ENCODE assay signal across 8 cellular contexts in genomic region chr7:7639421-7639820, GRCh38. TPM values are rescaled to one million over a fixed set of nuclear protein-coding genes. Genes with fewer than 3 reads are reported as not detected.
DNase-seq lines count a peak whose midpoint lies in the region; ATAC-seq, FAIRE-seq and TF ChIP-seq lines count a peak whose summit lies in the region.

No MANE protein-coding gene starts in this region.

- no peaks in the 10 kb centered on the region for H3K27me3 ChIP-seq in body of pancreas

- H3K36me3 ChIP-seq in body of pancreas (replicated peaks in 1 of 2; ENCODE audit: insufficient read depth in 1 of 2, low read depth in 2 of 2) (no peaks in the 10 kb centered on the region), mesodermal cell (ENCODE audit: control insufficient read depth, insufficient read depth, low read length) (peaks cover 3% of the 10 kb centered on the region)

- peak overlapping the region; percentile 81 for H3K27ac Mint-ChIP-seq in HFFc6

- H3K4me3 ChIP-seq in A549 (peak overlapping the region; percentile 89), body of pancreas (no peak overlapping the region), mesodermal cell (ENCODE audit: extremely low read depth, insufficient read depth, low read length, poor library complexity, severe bottlenecking) (peak overlapping the region; percentile 86)

- no peak for ATAC-seq in A549
- ATAC-seq in body of pancreas, result no peak
- no peak for ATAC-seq in GM21360 (IDR thresholded peaks at IDR 0.05; ENCODE audit: unreplicated experiment)

- H3K27ac ChIP-seq in A549 (peak overlapping the region; percentile 80 to 87), body of pancreas (peak overlapping the region in 3 of 4 donors; percentile 75 to 95 (median 93)), mesodermal cell (ENCODE audit: low read depth, low read length, severe bottlenecking) (no peak overlapping the region), substantia nigra (ENCODE audit: low read depth, low read length, poor library complexity, severe bottlenecking) (no peak overlapping the region)

- no peak for TF ChIP-seq EP300 in A549 (IDR thresholded peaks at IDR 0.05)

- in situ Hi-C loops in GM13977 (cut with MboI; ENCODE audit: low pct_unique_long_range_greater_than_20kb, low sequenced_read_pairs, unreplicated experiment), result no loop called here

- TF ChIP-seq CTCF in A549 (IDR thresholded peaks at IDR 0.05) (no peak), HFFc6 (IDR thresholded peaks at IDR 0.05) (no peak), body of pancreas (IDR thresholded peaks at IDR 0.05) (no peak), GM13977 (IDR thresholded peaks at IDR 0.05; ENCODE audit: extremely low read depth, insufficient read depth, missing control alignments) (no peak)

- no peaks in the 10 kb centered on the region for H3K27me3 Mint-ChIP-seq in HFFc6 (ENCODE audit: insufficient read depth)

- intact Hi-C loops in body of pancreas (cut with DNase I), result no loop called here

- no peak for FAIRE-seq in A549 (lab: Jason Lieb, UNC)

- no peak for TF ChIP-seq POLR2A in A549 (IDR thresholded peaks at IDR 0.05; ENCODE audit: low read length)
- no peak for TF ChIP-seq POLR2A in body of pancreas (IDR thresholded peaks at IDR 0.05)

- H3K4me2 ChIP-seq in A549, result peak overlapping the region; percentile 86

- DNase-seq in A549 (ENCODE audit: low read depth in 1 of 2, low spot score in 1 of 2) (peak in 1 of 2 experiments; percentile 2), HFFc6 (no peak), body of pancreas (no peak), substantia nigra (lab: John Stamatoyannopoulos, UW) (no peak), GM13977 (ENCODE audit: low spot score) (no peak), NCI-H1417 treated with DMSO at 0.1 percent for 48 hours (lab: John Stamatoyannopoulos, UW) (no peak)

- no peaks in the 10 kb centered on the region for H3K9me3 Mint-ChIP-seq in HFFc6

- peaks cover 5% of the 10 kb centered on the region; the same call in 1 of the 2 replicates for H3K36me3 Mint-ChIP-seq in HFFc6 (ENCODE audit: low read depth)

- CTCF ChIA-PET in A549 (lab: Yijun Ruan, JAX), result interaction anchor here (2.7 kb wide), 1 partner anchor 42 kb away, joined by 11 read pairs; no protein-coding TSS in a partner anchor

- H3K9me3 ChIP-seq in A549 (no peaks in the 10 kb centered on the region), body of pancreas (no peaks in the 10 kb centered on the region), mesodermal cell (ENCODE audit: control insufficient read depth, low read length) (no peaks in the 10 kb centered on the region)

- POLR2A ChIA-PET in A549 (lab: Yijun Ruan, JAX), result interaction anchor here (1.4 to 1.9 kb wide), 2 partner anchors 75 to 329 kb away, joined by 3 to 6 read pairs; partner anchors contain the start of gene GLCCI1

- peak overlapping the region; percentile 99 for H3K4me3 Mint-ChIP-seq in HFFc6

- TF ChIP-seq RAD21 in A549 (conservative IDR thresholded peaks at IDR 0.05 in 1 of 2, IDR thresholded peaks at IDR 0.05 in 1 of 2), result no peak

- H3K4me1 ChIP-seq in A549, result peaks cover 17% of the 10 kb centered on the region; the same call in 2 of the 3 replicates
- H3K4me1 ChIP-seq in body of pancreas, result peaks cover 23% of the 10 kb centered on the region
- H3K4me1 ChIP-seq in mesodermal cell (ENCODE audit: control insufficient read depth, insufficient read depth, low read length, poor library complexity, severe bottlenecking), result no peaks in the 10 kb centered on the region

- WGBS in A549 (ENCODE audit: missing lambda C conversion rate), result 19% methylated on average over 5 of the region's 5 CpGs
- 15 to 16% methylated on average over 5 of the region's 5 CpGs for WGBS in body of pancreas, 2 donors
- 0 to 33% methylated on average over 1 to 3 of the region's 5 CpGs for WGBS in mesodermal cell (ENCODE audit: insufficient coverage in 2 of 2), 2 experiments

- H3K4me1 Mint-ChIP-seq in HFFc6 (ENCODE audit: low read depth), result peaks cover 28% of the 10 kb centered on the region

TF ChIP-seq in A549, 52 proteins besides CTCF, POLR2A, EP300 and RAD21:
- no peak for TF ChIP-seq ZFP36 (IDR thresholded peaks at IDR 0.05; ENCODE audit: borderline replicate concordance, partially characterized antibody)
- no peak for TF ChIP-seq SMC3 (IDR thresholded peaks at IDR 0.05)
- no peak for TF ChIP-seq E2F6 (IDR thresholded peaks at IDR 0.05; ENCODE audit: borderline replicate concordance, low read depth)
- no peak for TF ChIP-seq MYC (IDR thresholded peaks at IDR 0.05; ENCODE audit: borderline replicate concordance, low read length)
- TF ChIP-seq USF2 (IDR thresholded peaks at IDR 0.05), result no peak
- no peak for TF ChIP-seq NR3C1 (IDR thresholded peaks at IDR 0.05)
- TF ChIP-seq BCL3 (IDR thresholded peaks at IDR 0.05), result no peak
- no peak for TF ChIP-seq MAFK (IDR thresholded peaks at IDR 0.05; ENCODE audit: partially characterized antibody)
- TF ChIP-seq CEBPB (IDR thresholded peaks at IDR 0.05), result no peak
- no peak for TF ChIP-seq JUN (IDR thresholded peaks at IDR 0.05)
- TF ChIP-seq TP53 (CRISPR knock-in tag; IDR thresholded peaks at IDR 0.05), result no peak
- no peak for TF ChIP-seq FOXS1 (CRISPR knock-in tag; IDR thresholded peaks at IDR 0.05)
- TF ChIP-seq HEYL (CRISPR knock-in tag; IDR thresholded peaks at IDR 0.05), result no peak
- no peak for TF ChIP-seq RCOR1 (IDR thresholded peaks at IDR 0.05; ENCODE audit: low read depth, low read length)
- TF ChIP-seq ESRRA (IDR thresholded peaks at IDR 0.05; ENCODE audit: borderline replicate concordance, low read length), result no peak
- no peak for TF ChIP-seq HDAC2 (IDR thresholded peaks at IDR 0.05)
- TF ChIP-seq RFX5 (IDR thresholded peaks at IDR 0.05), result no peak
- TF ChIP-seq CHD2 (IDR thresholded peaks at IDR 0.05; ENCODE audit: low read length, partially characterized antibody), result no peak
- TF ChIP-seq ATOH8 (CRISPR knock-in tag; IDR thresholded peaks at IDR 0.05; ENCODE audit: low read depth), result no peak
- TF ChIP-seq SREBF2 (IDR thresholded peaks at IDR 0.05), result no peak

RNA-seq across cellular contexts. Expression of gene UMAD1, which starts 1.1 kb away (rescaled TPM):
- 36.2 and 46.4 TPM in 2 replicates for polyA plus RNA-seq in A549 (2011; rRNA removed)
- 11.0 and 12.5 TPM in 2 replicates for polyA plus RNA-seq in A549 (2012; cell fraction: cytosol; rRNA removed)
- 3.5 and 5.3 TPM in 2 replicates for polyA plus RNA-seq in A549 (2012; cell fraction: nucleus; rRNA removed)
- polyA plus RNA-seq in A549 (2017; fragmentation: RNase III; extraction: RNeasy Plus Mini Kit Qiagen cat#74134 plus additional on column Dnase treatment), result 18.6 to 21.4 TPM (median 20.4 TPM) in 3 replicates
- 11.9 and 16.9 TPM in 2 replicates for polyA minus RNA-seq in A549 (2011; rRNA and poly(A)+ RNA removed)
- total RNA-seq in HFFc6 (2021; fragmentation: NEBNext Ultra II Directional; extraction: Animal tissue kit (Norgen Biotek cat#: 25700)), result 10 to 100 TPM; 11.6 to 14.6 (median 12.1) TPM
- total RNA-seq in body of pancreas, result 10 to 100 TPM; 15.8 to 34.8 TPM
- polyA plus RNA-seq in mesodermal cell (2013, experiment 1 of 2), result 16.7 TPM
- polyA plus RNA-seq in mesodermal cell (2013, experiment 2 of 2), result 17.9 TPM

Comparison
In these comparisons a context has a peak if more than half of its experiments do, and no peak if none do; other contexts are left out.
1. H3K27ac ChIP-seq: peak in A549 (2 of 2) and body of pancreas (3 of 4); none in mesodermal cell (single experiment) and substantia nigra (single experiment).
2. H3K4me3 ChIP-seq: peak in A549 (single experiment) and mesodermal cell (single experiment); none in body of pancreas (0 of 2).